Comparison of ENCODE assay signal across 18 cellular contexts in the genomic region with DNA sequence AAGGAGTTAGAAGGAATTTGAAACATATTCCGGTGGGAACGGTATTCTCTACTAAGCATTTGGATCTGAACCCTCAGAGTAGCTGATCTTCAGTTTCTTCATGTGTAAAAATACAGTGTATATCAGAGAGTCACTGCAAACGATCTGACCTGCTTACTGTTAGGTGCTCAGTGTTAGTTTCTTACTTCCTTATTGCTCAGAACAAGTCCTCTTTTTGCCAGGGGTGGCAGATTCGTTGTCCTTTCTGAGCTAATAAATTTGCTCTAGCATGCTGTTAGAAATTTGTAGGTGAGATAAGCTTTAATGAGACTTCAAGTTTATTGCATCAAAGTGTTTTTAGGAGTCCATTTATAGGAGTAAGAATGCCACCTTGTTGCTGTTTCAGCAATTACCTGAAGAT. TPM values are rescaled to one million over a fixed set of nuclear protein-coding genes. Genes with fewer than 3 reads are reported as not detected.
A peak's percentile ranks its signal among the peaks of the same experiment; 100 is the strongest.
DNase-seq lines count a peak whose midpoint lies in the region; ATAC-seq and TF ChIP-seq lines count a peak whose summit lies in the region.
"Had no signal": no experiment of that assay in that cellular context is flagged by ENCODE, and none has a peak within 500 bp of the region (broad histone marks: within the 10 kb centered on the region; RNA-seq: fewer than 3 reads in every experiment).

No MANE protein-coding gene starts in this region.

- no peaks in the 10 kb centered on the region for H4K20me1 ChIP-seq in osteoblast (ENCODE audit: insufficient read depth, low read length)

- intact Hi-C loops in left colon (cut with DNase I, micrococcal nuclease) (no loop called here), left ventricle myocardium inferior (cut with micrococcal nuclease) (no loop called here)

- peaks cover 2% of the 10 kb centered on the region for H3K79me2 ChIP-seq in osteoblast (ENCODE audit: insufficient read depth, low read length)

- TF ChIP-seq EP300 in suprapubic skin (IDR thresholded peaks at IDR 0.05) = no peak

- no peak overlapping the region for H2AFZ ChIP-seq in osteoblast (ENCODE audit: low read length)

- H3K9me3 ChIP-seq in neutrophil = no peaks in the 10 kb centered on the region
- no peaks in the 10 kb centered on the region for H3K9me3 ChIP-seq in left ventricle myocardium inferior (replicated peaks)
- H3K9me3 ChIP-seq in suprapubic skin = no peaks in the 10 kb centered on the region
- H3K9me3 ChIP-seq in osteoblast (ENCODE audit: low read depth, low read length) = no peaks in the 10 kb centered on the region
- H3K9me3 ChIP-seq: BLaER1 treated with 17β-estradiol and CSF1 and Interleukin-3, amounts not matched to agents 10 nM and 100 nM had no signal

- H3K4me1 ChIP-seq in neutrophil (ENCODE audit: control insufficient read depth in 1 of 2, insufficient read depth in 1 of 2, low read depth in 1 of 2, low read length in 1 of 2) = peaks cover 0 to 3% of the 10 kb centered on the region in 2 experiments
- peaks cover 8% of the 10 kb centered on the region for H3K4me1 ChIP-seq in left ventricle myocardium inferior
- H3K4me1 ChIP-seq in suprapubic skin = no peaks in the 10 kb centered on the region
- H3K4me1 ChIP-seq in osteoblast (ENCODE audit: insufficient read depth, low read length) = no peaks in the 10 kb centered on the region
- H3K4me1 ChIP-seq: BLaER1 treated with 17β-estradiol and CSF1 and Interleukin-3, amounts not matched to agents 10 nM and 100 nM had no signal

- peak overlapping the region; percentile 46 for H3K27ac ChIP-seq in VCaP
- H3K27ac ChIP-seq in neutrophil = peak overlapping the region; percentile 18
- no peak overlapping the region for H3K27ac ChIP-seq in left ventricle myocardium inferior (replicated peaks)
- H3K27ac ChIP-seq in suprapubic skin = no peak overlapping the region
- no peak overlapping the region for H3K27ac ChIP-seq in osteoblast (ENCODE audit: low read depth, low read length)
- H3K27ac ChIP-seq: BLaER1 treated with 17β-estradiol and CSF1 and Interleukin-3, amounts not matched to agents 10 nM and 100 nM had no signal

- H3K4me3 ChIP-seq in LNCaP clone FGC (ENCODE audit: low read depth, low read length) (no peak overlapping the region), neutrophil (ENCODE audit: low read depth in 1 of 2, low read length in 1 of 2) (no peak overlapping the region), left ventricle myocardium inferior (no peak overlapping the region), suprapubic skin (no peak overlapping the region), osteoblast (ENCODE audit: insufficient read depth, low read length) (no peak overlapping the region)
- H3K4me3 ChIP-seq: BLaER1 treated with 17β-estradiol and CSF1 and Interleukin-3, amounts not matched to agents 10 nM and 100 nM; GM12878 had no signal

- peak; percentile 70 for DNase-seq in LNCaP clone FGC (ENCODE audit: low read depth)
- peak in 1 of 2 donors; percentile 33 for DNase-seq in left colon
- DNase-seq in left ventricle myocardium inferior = no peak
- DNase-seq in AG08395 (ENCODE audit: low spot score) = no peak
- no peak for DNase-seq in suprapubic skin (ENCODE audit: low spot score in 2 of 2)
- no peak for DNase-seq in osteoblast (ENCODE audit: insufficient read length, low spot score, missing footprints)
- DNase-seq: 8988T; CD8-positive, alpha-beta T cell; COR-L47; DMS 273 treated with DMSO at 0.1 percent for 48 hours; DMS53; DND-41; EL; H9 had no signal

- no peak for TF ChIP-seq POLR2A in suprapubic skin (IDR thresholded peaks at IDR 0.05)

- peak; percentile 99 for ATAC-seq in left colon
- ATAC-seq: CD8-positive, alpha-beta T cell; GM12878 had no signal

- WGBS in suprapubic skin = 75% methylated on average over 4 of the region's 4 CpGs

- TF ChIP-seq CTCF in LNCaP clone FGC (IDR thresholded peaks at IDR 0.05; ENCODE audit: control insufficient read depth, extremely low read depth, insufficient read depth) (0 out of 2 replicates have a peak, but pooled peaks have one; percentile 12), VCaP (conservative IDR thresholded peaks at IDR 0.05) (no peak), neutrophil (IDR thresholded peaks at IDR 0.05) (no peak), left ventricle myocardium inferior (IDR thresholded peaks at IDR 0.05; ENCODE audit: borderline replicate concordance) (no peak), suprapubic skin (IDR thresholded peaks at IDR 0.05) (no peak), osteoblast (IDR thresholded peaks at IDR 0.05; ENCODE audit: extremely low read depth, low read depth, low read length) (no peak)

- no peak overlapping the region for H3K4me2 ChIP-seq in osteoblast (ENCODE audit: insufficient read depth, low read length)
- H3K4me2 ChIP-seq: BLaER1 treated with 17β-estradiol and CSF1 and Interleukin-3, amounts not matched to agents 10 nM and 100 nM had no signal

- peaks cover 94% of the 10 kb centered on the region for H3K36me3 ChIP-seq in neutrophil
- peaks cover 93% of the 10 kb centered on the region for H3K36me3 ChIP-seq in left ventricle myocardium inferior
- peaks cover 75% of the 10 kb centered on the region for H3K36me3 ChIP-seq in suprapubic skin
- peaks cover 70% of the 10 kb centered on the region for H3K36me3 ChIP-seq in osteoblast (ENCODE audit: insufficient read depth, low read length)

- H3K27me3 ChIP-seq in neutrophil (no peaks in the 10 kb centered on the region), left ventricle myocardium inferior (ENCODE audit: low read depth) (no peaks in the 10 kb centered on the region), suprapubic skin (no peaks in the 10 kb centered on the region), osteoblast (ENCODE audit: insufficient read depth, low read length) (no peaks in the 10 kb centered on the region)
- H3K27me3 ChIP-seq: BLaER1 treated with 17β-estradiol and CSF1 and Interleukin-3, amounts not matched to agents 10 nM and 100 nM had no signal

RNA-seq across cellular contexts. Expression of gene PLEKHA3, which starts 15.8 kb away (rescaled TPM):
- 10 to 100 TPM; 17.7 to 31.9 TPM for total RNA-seq in left colon
- total RNA-seq in left ventricle myocardium inferior = 41.4 TPM
- total RNA-seq in suprapubic skin = 1 to 10 TPM; 2.9 to 7.7 (median 5.8) TPM
- total RNA-seq in osteoblast = 7.1 and 8.7 TPM in 2 replicates

RNA-seq across cellular contexts. Expression of gene FKBP7, which starts 17.6 kb away (rescaled TPM):
- total RNA-seq in left colon (1 to 10 TPM; 2.4 to 3.5 TPM), left ventricle myocardium inferior (10.8 TPM), suprapubic skin (1 to 10 TPM; 1.5 to 3.9 (median 2.8) TPM), osteoblast (37.6 and 42.1 TPM in 2 replicates)

RNA-seq across cellular contexts. Expression of gene PJVK, which starts 44.9 kb away (rescaled TPM):
- total RNA-seq in left colon (1 to 10 TPM; 1.1 TPM), left ventricle myocardium inferior (0.91 TPM), suprapubic skin (1 to 10 TPM; 1.7 to 6.6 (median 2.7) TPM), osteoblast (2.1 and 2.5 TPM in 2 replicates)

RNA-seq across cellular contexts. Expression of gene PRKRA, which starts 45.1 kb away (rescaled TPM):
- total RNA-seq in left colon (10 to 100 TPM; 31.1 to 31.4 TPM), left ventricle myocardium inferior (48.7 TPM), suprapubic skin (10 to 100 TPM; 48.7 to 83.2 (median 56.8) TPM), osteoblast (56.1 and 64.5 TPM in 2 replicates)

Comparison
In these comparisons a context has a peak if more than half of its experiments do, and no peak if none do; other contexts are left out.
1. H3K27ac ChIP-seq: peak in VCaP (single experiment) and neutrophil (single experiment); none in left ventricle myocardium inferior (single experiment), suprapubic skin (single experiment) and osteoblast (single experiment).